ENCODE assay signal across 8 cellular contexts in the genomic region with DNA sequence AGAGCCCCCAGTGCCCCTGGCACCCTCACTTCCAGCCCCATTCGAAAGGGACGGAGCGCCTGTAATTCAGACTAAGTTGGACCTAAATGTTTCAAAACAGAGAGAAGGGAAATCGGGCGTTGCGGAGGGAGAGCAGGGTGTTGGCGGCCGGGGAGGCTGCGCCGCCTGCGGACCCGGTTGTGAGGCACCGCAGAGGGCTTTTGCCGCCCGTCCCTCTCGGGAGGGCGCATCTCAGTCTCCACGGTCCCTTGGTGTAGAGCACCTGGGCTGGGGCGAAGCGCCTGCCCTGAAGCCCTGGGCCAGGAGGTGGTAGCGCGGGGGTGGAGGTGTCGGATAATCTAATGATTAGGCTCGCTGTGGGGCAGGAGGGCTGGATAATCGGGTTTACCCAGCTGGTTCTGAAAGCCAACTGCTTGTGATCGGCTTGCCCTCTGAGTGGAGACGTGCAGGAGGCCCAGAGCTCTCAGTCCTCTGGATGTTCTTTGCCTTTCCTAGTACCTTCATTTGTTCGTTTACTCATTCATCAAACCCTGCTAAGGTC. TPM values are rescaled to one million over a fixed set of nuclear protein-coding genes. Genes with fewer than 3 reads are reported as not detected.
DNase-seq lines count a peak whose midpoint lies in the region; ATAC-seq and TF ChIP-seq lines count a peak whose summit lies in the region.

No MANE protein-coding gene starts in this region.

- peaks cover 21% of the 10 kb centered on the region for H3K4me1 Mint-ChIP-seq in activated B cell treated with CpG ODN at 0.5 μM for 24 hours

- CTCF ChIA-PET in activated B cell treated with CpG ODN at 0.5 μM for 24 hours (lab: Charles Lee) = interaction anchor here (1.2 to 2.0 kb wide), 5 partner anchors 12 to 295 kb away, joined by 3 to 6 read pairs (median 5); partner anchors contain the start of genes JKAMP and L3HYPDH

- peak overlapping the region; percentile 87 for H3K27ac Mint-ChIP-seq in activated B cell treated with CpG ODN at 0.5 μM for 24 hours

- no peaks in the 10 kb centered on the region for H3K9me3 Mint-ChIP-seq in activated B cell treated with CpG ODN at 0.5 μM for 24 hours

- ATAC-seq in HG03432 (IDR thresholded peaks at IDR 0.05; ENCODE audit: unreplicated experiment) (peak; percentile 9), activated B cell treated with CpG ODN at 0.5 μM for 24 hours (ENCODE audit: low read depth) (peak; percentile 9)

- DNase-seq in GM13976 (ENCODE audit: low spot score) (peak; percentile 39), activated B cell treated with CpG ODN at 0.5 μM for 24 hours (peak; percentile 60), ecto neural progenitor cell (ENCODE audit: low spot score) (peak; percentile 66), medulla oblongata (ENCODE audit: extremely low spot score) (peak; percentile 24), H4 (ENCODE audit: low spot score) (no peak), GF-D8 (lab: John Stamatoyannopoulos, UW) (no peak)
- peak; percentile 13 to 21 for DNase-seq in stimulated activated CD8-positive, alpha-beta memory T cell treated with anti-CD3 and anti-CD28 coated beads, Interleukin-2, amount 100 ng/mL, for 48 hours (ENCODE audit: low read depth in 2 of 2)

- TF ChIP-seq CTCF in GM13976 (IDR thresholded peaks at IDR 0.05; ENCODE audit: borderline replicate concordance, control extremely low read depth, extremely low read depth, insufficient read depth, missing control alignments) (no peak), activated B cell treated with CpG ODN at 0.5 μM for 24 hours (IDR thresholded peaks at IDR 0.05) (no peak)

- peak overlapping the region; percentile 93 for H3K4me3 Mint-ChIP-seq in activated B cell treated with CpG ODN at 0.5 μM for 24 hours

- in situ Hi-C loops in GM13976 (cut with MboI; ENCODE audit: low sequenced_read_pairs, unreplicated experiment) = no loop called here

- H3K27me3 Mint-ChIP-seq in activated B cell treated with CpG ODN at 0.5 μM for 24 hours = peaks cover 5% of the 10 kb centered on the region

- intact Hi-C loops in activated B cell treated with CpG ODN at 0.5 μM for 24 hours (cut with micrococcal nuclease) = loop anchor here (1.0 to 5.0 kb wide), 7 partner anchors 55 to 1799 kb away; partner anchors contain the start of genes DACT1, NAA30 and PSMA3

- peaks cover 6% of the 10 kb centered on the region for H3K36me3 Mint-ChIP-seq in activated B cell treated with CpG ODN at 0.5 μM for 24 hours (ENCODE audit: low read depth)

- POLR2A ChIA-PET in activated B cell treated with CpG ODN at 0.5 μM for 24 hours (lab: Charles Lee) = interaction anchor here (0.6 to 2.4 kb wide), 7 partner anchors 21 to 1060 kb away, joined by 3 to 12 read pairs (median 5); partner anchors contain the start of genes JKAMP, L3HYPDH and PPM1A

RNA-seq across cellular contexts. Expression of gene DAAM1, which starts 0.9 kb away (rescaled TPM):
- 29.6 and 38.7 TPM in 2 replicates for total RNA-seq in activated B cell treated with CpG ODN at 0.5 μM for 24 hours
- total RNA-seq in H4 (2014; rRNA removed; shearing (Covaris generic)) = 3.9 and 4.5 TPM in 2 replicates

Comparison
In these comparisons a context has a peak if more than half of its experiments do, and no peak if none do; other contexts are left out.
1. DNase-seq: peak in GM13976 (single experiment), activated B cell treated with CpG ODN at 0.5 μM for 24 hours (single experiment), ecto neural progenitor cell (single experiment), medulla oblongata (single experiment) and stimulated activated CD8-positive, alpha-beta memory T cell treated with anti-CD3 and anti-CD28 coated beads, Interleukin-2, amount 100 ng/mL, for 48 hours (2 of 2); none in H4 (single experiment) and GF-D8 (single experiment).